24 cellular contexts compared by ENCODE assay signal in the genomic region with DNA sequence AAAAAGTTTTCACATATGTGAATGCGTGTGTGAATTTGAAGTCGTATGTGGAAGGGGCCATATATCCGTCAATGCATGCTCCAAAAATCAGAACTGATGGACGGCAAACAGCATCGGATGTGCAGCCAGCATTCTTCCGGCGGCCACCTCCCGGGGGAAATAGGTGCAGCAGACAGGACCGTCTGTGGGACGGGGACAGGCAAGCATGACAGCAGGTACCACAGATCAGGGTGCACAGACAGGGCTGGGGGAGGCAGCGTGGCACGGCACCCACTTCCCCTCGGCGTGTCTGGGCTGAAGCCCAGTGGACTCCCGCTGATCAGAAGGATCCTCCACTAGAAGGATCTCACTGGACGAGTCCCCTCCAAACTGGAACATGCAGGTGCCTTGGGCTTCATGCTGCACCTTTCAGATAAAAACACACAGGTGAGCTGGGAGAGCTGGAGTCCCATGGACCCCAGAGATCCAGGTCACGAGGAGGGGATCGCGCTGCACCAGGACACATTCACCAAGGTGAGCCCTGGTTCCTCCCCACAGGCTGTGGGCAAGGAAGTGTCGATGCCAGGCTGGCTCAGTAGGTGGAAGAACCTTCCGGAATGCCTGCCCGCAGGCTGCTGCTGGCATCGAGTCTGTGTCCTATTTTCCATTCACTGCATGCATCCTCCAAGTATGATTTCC. TPM values are rescaled to one million over a fixed set of nuclear protein-coding genes. Genes with fewer than 3 reads are reported as not detected.
"Had no signal": no experiment of that assay in that cellular context is flagged by ENCODE, and none has a peak within 500 bp of the region (broad histone marks: within the 10 kb centered on the region; RNA-seq: fewer than 3 reads in every experiment).

No MANE protein-coding gene starts in this region.

- H3K4me1 ChIP-seq: colonic mucosa, parathyroid adenoma, uterus had no signal

- H3K36me3 Mint-ChIP-seq: activated CD4-positive, alpha-beta memory T cell treated with anti-CD3 and anti-CD28 coated beads for 36 hours; activated naive CD8-positive, alpha-beta T cell treated with anti-CD3 and anti-CD28 coated beads for 36 hours; stimulated activated effector memory CD8-positive, alpha-beta T cell treated with anti-CD3 and anti-CD28 coated beads, Interleukin-12 subunit alpha, Interleukin-12 subunit beta, amount 100 ng/mL, for 72 hours had no signal

- H3K36me3 ChIP-seq: colonic mucosa, left ventricle myocardium inferior, neutrophil, suprapubic skin, uterus had no signal

- H3K27me3 ChIP-seq: colonic mucosa, esophagus muscularis mucosa, hepatocyte, tibial nerve, uterus had no signal

- H3K4me3 Mint-ChIP-seq: activated CD4-positive, alpha-beta memory T cell treated with anti-CD3 and anti-CD28 coated beads for 36 hours; activated naive CD8-positive, alpha-beta T cell treated with anti-CD3 and anti-CD28 coated beads for 36 hours; effector memory CD8-positive, alpha-beta T cell; stimulated activated effector memory CD8-positive, alpha-beta T cell treated with anti-CD3 and anti-CD28 coated beads, Interleukin-12 subunit alpha, Interleukin-12 subunit beta, amount 100 ng/mL, for 72 hours; T-helper 1 cell treated with Interleukin-12 subunit alpha and Interleukin-12 subunit beta and Interleukin-4 antibody, amounts not matched to agents 30 μg/mL and 1 μg/mL, for 36 hours had no signal

- ATAC-seq: effector memory CD8-positive, alpha-beta T cell; stimulated activated effector memory CD8-positive, alpha-beta T cell treated with anti-CD3 and anti-CD28 coated beads, Interleukin-12 subunit alpha, Interleukin-12 subunit beta, amount 100 ng/mL, for 72 hours had no signal

- DNase-seq: activated CD4-positive, alpha-beta memory T cell treated with anti-CD3 and anti-CD28 coated beads for 36 hours; activated CD4-positive, alpha-beta T cell treated with anti-CD3 and anti-CD28 coated beads for 4 hours; activated CD4-positive, CD25-positive, alpha-beta regulatory T cell; activated naive CD4-positive, alpha-beta T cell treated with Interleukin-2 at 50 U/mL for 16 hours; activated naive CD8-positive, alpha-beta T cell treated with anti-CD3 and anti-CD28 coated beads for 36 hours; activated T-cell treated with anti-CD3 and anti-CD28 coated beads, Interleukin-2, amount 50 U/mL, for 48 hours; colonic mucosa; dorsolateral prefrontal cortex; effector memory CD8-positive, alpha-beta T cell; glutamatergic neuron; left ventricle myocardium inferior; stimulated activated CD4-positive, alpha-beta T cell treated with anti-CD3 and anti-CD28 coated beads, Interleukin-2, amount 100 ng/mL, for 24 hours; stomach; T1000; uterus had no signal

- H3K27ac Mint-ChIP-seq: activated CD4-positive, alpha-beta memory T cell treated with anti-CD3 and anti-CD28 coated beads for 36 hours; activated naive CD8-positive, alpha-beta T cell treated with anti-CD3 and anti-CD28 coated beads for 36 hours; effector memory CD8-positive, alpha-beta T cell; T-helper 1 cell treated with Interleukin-12 subunit alpha and Interleukin-12 subunit beta and Interleukin-4 antibody, amounts not matched to agents 30 μg/mL and 1 μg/mL, for 36 hours had no signal

- H3K27ac ChIP-seq: colonic mucosa, esophagus muscularis mucosa, hepatocyte, neutrophil, parathyroid adenoma, stomach, suprapubic skin, uterus had no signal

- H3K4me3 ChIP-seq: colonic mucosa, esophagus muscularis mucosa, hepatocyte, left ventricle myocardium inferior, stomach, suprapubic skin, tibial nerve, uterus had no signal

- H3K9me3 Mint-ChIP-seq: activated CD4-positive, alpha-beta memory T cell treated with anti-CD3 and anti-CD28 coated beads for 36 hours; activated naive CD8-positive, alpha-beta T cell treated with anti-CD3 and anti-CD28 coated beads for 36 hours; effector memory CD8-positive, alpha-beta T cell; stimulated activated effector memory CD8-positive, alpha-beta T cell treated with anti-CD3 and anti-CD28 coated beads, Interleukin-12 subunit alpha, Interleukin-12 subunit beta, amount 100 ng/mL, for 72 hours; T-helper 1 cell treated with Interleukin-12 subunit alpha and Interleukin-12 subunit beta and Interleukin-4 antibody, amounts not matched to agents 30 μg/mL and 1 μg/mL, for 36 hours had no signal

- H3K27me3 Mint-ChIP-seq: activated naive CD8-positive, alpha-beta T cell treated with anti-CD3 and anti-CD28 coated beads for 36 hours had no signal

- H3K9me3 ChIP-seq: colonic mucosa, esophagus muscularis mucosa, left ventricle myocardium inferior, neutrophil, stomach, suprapubic skin, tibial nerve, uterus had no signal

RNA-seq across cellular contexts. Expression of gene PDE9A, which starts 25.3 kb away (rescaled TPM):
- total RNA-seq: myocyte had no signal
